In the genomic region with DNA sequence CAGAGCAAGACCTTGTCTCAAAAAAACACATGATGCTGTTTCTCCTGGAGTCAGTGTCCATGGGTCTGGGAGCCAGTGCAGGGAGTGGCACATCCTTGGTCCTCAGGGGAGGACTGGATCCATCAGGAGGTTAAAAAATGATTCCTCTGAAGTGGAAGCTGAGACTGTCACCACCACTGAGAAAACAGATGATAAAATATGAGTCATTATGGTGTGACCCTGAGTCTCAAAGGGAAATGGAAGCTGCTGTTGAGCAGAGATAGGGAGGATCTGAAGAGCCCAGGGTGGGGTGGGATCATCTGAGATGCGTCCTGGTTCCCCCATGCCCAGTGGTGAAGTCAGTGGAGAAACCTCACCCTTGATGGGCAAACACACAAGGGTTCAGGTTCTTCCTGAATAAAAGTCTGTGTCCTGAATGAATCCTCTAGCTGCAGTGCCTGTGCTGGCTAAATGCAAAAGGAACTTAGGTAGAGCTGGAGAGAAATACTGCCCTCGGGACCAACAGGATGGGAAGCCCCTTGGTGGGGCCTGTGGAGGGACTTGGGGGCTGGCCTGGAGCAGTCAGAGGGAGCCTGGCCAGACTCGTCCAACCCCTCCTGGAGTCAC, we compare ENCODE assay signal across 1 cellular context.
TF ChIP-seq lines count a peak whose summit lies in the region.

No MANE protein-coding gene starts in this region.

TF ChIP-seq in K562, 482 proteins besides CTCF, POLR2A, EP300 and RAD21 (continued from another document and continues in another):
- no peak for TF ChIP-seq SAFB (IDR thresholded peaks at IDR 0.05; ENCODE audit: borderline replicate concordance, low read depth, low read length)
- no peak for TF ChIP-seq NONO (IDR thresholded peaks at IDR 0.05; ENCODE audit: low read depth in 2 of 2, low read length in 1 of 2)
- TF ChIP-seq, protein P1, sequence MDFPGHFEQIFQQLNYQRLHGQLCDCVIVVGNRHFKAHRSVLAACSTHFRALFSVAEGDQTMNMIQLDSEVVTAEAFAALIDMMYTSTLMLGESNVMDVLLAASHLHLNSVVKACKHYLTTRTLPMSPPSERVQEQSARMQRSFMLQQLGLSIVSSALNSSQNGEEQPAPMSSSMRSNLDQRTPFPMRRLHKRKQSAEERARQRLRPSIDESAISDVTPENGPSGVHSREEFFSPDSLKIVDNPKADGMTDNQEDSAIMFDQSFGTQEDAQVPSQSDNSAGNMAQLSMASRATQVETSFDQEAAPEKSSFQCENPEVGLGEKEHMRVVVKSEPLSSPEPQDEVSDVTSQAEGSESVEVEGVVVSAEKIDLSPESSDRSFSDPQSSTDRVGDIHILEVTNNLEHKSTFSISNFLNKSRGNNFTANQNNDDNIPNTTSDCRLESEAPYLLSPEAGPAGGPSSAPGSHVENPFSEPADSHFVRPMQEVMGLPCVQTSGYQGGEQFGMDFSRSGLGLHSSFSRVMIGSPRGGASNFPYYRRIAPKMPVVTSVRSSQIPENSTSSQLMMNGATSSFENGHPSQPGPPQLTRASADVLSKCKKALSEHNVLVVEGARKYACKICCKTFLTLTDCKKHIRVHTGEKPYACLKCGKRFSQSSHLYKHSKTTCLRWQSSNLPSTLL (IDR thresholded peaks at IDR 0.05): peak; percentile 77; the same call in 1 of the 2 replicates
- TF ChIP-seq, protein P2, sequence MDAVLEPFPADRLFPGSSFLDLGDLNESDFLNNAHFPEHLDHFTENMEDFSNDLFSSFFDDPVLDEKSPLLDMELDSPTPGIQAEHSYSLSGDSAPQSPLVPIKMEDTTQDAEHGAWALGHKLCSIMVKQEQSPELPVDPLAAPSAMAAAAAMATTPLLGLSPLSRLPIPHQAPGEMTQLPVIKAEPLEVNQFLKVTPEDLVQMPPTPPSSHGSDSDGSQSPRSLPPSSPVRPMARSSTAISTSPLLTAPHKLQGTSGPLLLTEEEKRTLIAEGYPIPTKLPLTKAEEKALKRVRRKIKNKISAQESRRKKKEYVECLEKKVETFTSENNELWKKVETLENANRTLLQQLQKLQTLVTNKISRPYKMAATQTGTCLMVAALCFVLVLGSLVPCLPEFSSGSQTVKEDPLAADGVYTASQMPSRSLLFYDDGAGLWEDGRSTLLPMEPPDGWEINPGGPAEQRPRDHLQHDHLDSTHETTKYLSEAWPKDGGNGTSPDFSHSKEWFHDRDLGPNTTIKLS (IDR thresholded peaks at IDR 0.05; ENCODE audit: borderline replicate concordance, low read depth): no peak
- TF ChIP-seq KAT2B (IDR thresholded peaks at IDR 0.05; ENCODE audit: low read depth, low read length): no peak
- no peak for TF ChIP-seq ZNF79 (CRISPR knock-in tag; IDR thresholded peaks at IDR 0.05; ENCODE audit: low read depth)
- TF ChIP-seq, protein P3, sequence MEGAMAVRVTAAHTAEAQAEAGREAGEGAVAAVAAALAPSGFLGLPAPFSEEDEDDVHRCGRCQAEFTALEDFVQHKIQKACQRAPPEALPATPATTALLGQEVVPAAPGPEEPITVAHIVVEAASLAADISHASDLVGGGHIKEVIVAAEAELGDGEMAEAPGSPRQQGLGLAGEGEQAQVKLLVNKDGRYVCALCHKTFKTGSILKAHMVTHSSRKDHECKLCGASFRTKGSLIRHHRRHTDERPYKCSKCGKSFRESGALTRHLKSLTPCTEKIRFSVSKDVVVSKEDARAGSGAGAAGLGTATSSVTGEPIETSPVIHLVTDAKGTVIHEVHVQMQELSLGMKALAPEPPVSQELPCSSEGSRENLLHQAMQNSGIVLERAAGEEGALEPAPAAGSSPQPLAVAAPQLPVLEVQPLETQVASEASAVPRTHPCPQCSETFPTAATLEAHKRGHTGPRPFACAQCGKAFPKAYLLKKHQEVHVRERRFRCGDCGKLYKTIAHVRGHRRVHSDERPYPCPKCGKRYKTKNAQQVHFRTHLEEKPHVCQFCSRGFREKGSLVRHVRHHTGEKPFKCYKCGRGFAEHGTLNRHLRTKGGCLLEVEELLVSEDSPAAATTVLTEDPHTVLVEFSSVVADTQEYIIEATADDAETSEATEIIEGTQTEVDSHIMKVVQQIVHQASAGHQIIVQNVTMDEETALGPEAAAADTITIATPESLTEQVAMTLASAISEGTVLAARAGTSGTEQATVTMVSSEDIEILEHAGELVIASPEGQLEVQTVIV (CRISPR knock-in tag; IDR thresholded peaks at IDR 0.05; ENCODE audit: borderline replicate concordance): no peak
- TF ChIP-seq, protein P4, sequence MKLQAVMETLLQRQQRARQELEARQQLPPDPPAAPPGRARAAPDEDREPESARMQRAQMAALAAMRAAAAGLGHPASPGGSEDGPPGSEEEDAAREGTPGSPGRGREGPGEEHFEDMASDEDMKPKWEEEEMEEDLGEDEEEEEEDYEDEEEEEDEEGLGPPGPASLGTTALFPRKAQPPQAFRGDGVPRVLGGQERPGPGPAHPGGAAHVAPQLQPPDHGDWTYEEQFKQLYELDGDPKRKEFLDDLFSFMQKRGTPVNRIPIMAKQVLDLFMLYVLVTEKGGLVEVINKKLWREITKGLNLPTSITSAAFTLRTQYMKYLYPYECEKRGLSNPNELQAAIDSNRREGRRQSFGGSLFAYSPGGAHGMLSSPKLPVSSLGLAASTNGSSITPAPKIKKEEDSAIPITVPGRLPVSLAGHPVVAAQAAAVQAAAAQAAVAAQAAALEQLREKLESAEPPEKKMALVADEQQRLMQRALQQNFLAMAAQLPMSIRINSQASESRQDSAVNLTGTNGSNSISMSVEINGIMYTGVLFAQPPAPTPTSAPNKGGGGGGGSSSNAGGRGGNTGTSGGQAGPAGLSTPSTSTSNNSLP (IDR thresholded peaks at IDR 0.05; ENCODE audit: borderline replicate concordance, low read depth, low read length): peak; percentile 74; the same call in 1 of the 2 replicates
- TF ChIP-seq, protein P5, sequence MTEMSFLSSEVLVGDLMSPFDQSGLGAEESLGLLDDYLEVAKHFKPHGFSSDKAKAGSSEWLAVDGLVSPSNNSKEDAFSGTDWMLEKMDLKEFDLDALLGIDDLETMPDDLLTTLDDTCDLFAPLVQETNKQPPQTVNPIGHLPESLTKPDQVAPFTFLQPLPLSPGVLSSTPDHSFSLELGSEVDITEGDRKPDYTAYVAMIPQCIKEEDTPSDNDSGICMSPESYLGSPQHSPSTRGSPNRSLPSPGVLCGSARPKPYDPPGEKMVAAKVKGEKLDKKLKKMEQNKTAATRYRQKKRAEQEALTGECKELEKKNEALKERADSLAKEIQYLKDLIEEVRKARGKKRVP (CRISPR knock-in tag; IDR thresholded peaks at IDR 0.05): no peak
- no peak for TF ChIP-seq SNRNP70 (optimal IDR thresholded peaks at IDR 0.05; ENCODE audit: low read depth, low read length)
- TF ChIP-seq RFX7 (CRISPR knock-in tag; IDR thresholded peaks at IDR 0.05): no peak
- TF ChIP-seq NFATC3 (IDR thresholded peaks at IDR 0.05): peak; percentile 67; the same call in 1 of the 2 replicates
- TF ChIP-seq RUNX1 (IDR thresholded peaks at IDR 0.05; ENCODE audit: low read depth): no peak
- TF ChIP-seq FOXJ3 (CRISPR knock-in tag; IDR thresholded peaks at IDR 0.05): no peak
- TF ChIP-seq, protein P6, sequence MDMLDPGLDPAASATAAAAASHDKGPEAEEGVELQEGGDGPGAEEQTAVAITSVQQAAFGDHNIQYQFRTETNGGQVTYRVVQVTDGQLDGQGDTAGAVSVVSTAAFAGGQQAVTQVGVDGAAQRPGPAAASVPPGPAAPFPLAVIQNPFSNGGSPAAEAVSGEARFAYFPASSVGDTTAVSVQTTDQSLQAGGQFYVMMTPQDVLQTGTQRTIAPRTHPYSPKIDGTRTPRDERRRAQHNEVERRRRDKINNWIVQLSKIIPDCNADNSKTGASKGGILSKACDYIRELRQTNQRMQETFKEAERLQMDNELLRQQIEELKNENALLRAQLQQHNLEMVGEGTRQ (CRISPR knock-in tag; IDR thresholded peaks at IDR 0.05): no peak
- no peak for TF ChIP-seq SMARCA5 (IDR thresholded peaks at IDR 0.05)
- TF ChIP-seq, protein P7, sequence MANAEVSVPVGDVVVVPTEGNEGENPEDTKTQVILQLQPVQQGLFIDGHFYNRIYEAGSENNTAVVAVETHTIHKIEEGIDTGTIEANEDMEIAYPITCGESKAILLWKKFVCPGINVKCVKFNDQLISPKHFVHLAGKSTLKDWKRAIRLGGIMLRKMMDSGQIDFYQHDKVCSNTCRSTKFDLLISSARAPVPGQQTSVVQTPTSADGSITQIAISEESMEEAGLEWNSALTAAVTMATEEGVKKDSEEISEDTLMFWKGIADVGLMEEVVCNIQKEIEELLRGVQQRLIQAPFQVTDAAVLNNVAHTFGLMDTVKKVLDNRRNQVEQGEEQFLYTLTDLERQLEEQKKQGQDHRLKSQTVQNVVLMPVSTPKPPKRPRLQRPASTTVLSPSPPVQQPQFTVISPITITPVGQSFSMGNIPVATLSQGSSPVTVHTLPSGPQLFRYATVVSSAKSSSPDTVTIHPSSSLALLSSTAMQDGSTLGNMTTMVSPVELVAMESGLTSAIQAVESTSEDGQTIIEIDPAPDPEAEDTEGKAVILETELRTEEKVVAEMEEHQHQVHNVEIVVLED (CRISPR knock-in tag; IDR thresholded peaks at IDR 0.05): no peak
- TF ChIP-seq ZNF57 (CRISPR knock-in tag; IDR thresholded peaks at IDR 0.05): no peak
- TF ChIP-seq, protein P8, sequence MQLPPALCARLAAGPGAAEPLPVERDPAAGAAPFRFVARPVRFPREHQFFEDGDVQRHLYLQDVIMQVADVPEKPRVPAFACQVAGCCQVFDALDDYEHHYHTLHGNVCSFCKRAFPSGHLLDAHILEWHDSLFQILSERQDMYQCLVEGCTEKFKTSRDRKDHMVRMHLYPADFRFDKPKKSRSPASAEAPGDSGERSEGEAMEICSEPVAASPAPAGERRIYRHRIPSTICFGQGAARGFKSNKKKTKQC (CRISPR knock-in tag; IDR thresholded peaks at IDR 0.05): no peak
- peak; percentile 80 for TF ChIP-seq MTA1 (IDR thresholded peaks at IDR 0.05; ENCODE audit: borderline replicate concordance)
- TF ChIP-seq KLF13 (tag; IDR thresholded peaks at IDR 0.05; ENCODE audit: borderline replicate concordance, low read depth): no peak
- peak; percentile 79; the same call in 1 of the 2 replicates for TF ChIP-seq ZNF589 (CRISPR knock-in tag; IDR thresholded peaks at IDR 0.05; ENCODE audit: low read depth)
- no peak for TF ChIP-seq ZNF444 (CRISPR knock-in tag; IDR thresholded peaks at IDR 0.05)
- TF ChIP-seq, protein P9, sequence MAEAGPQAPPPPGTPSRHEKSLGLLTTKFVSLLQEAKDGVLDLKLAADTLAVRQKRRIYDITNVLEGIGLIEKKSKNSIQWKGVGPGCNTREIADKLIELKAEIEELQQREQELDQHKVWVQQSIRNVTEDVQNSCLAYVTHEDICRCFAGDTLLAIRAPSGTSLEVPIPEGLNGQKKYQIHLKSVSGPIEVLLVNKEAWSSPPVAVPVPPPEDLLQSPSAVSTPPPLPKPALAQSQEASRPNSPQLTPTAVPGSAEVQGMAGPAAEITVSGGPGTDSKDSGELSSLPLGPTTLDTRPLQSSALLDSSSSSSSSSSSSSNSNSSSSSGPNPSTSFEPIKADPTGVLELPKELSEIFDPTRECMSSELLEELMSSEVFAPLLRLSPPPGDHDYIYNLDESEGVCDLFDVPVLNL (CRISPR knock-in tag; IDR thresholded peaks at IDR 0.05; ENCODE audit: low read depth): no peak
- TF ChIP-seq, protein P10, sequence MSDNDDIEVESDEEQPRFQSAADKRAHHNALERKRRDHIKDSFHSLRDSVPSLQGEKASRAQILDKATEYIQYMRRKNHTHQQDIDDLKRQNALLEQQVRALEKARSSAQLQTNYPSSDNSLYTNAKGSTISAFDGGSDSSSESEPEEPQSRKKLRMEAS (CRISPR knock-in tag; IDR thresholded peaks at IDR 0.05): 0 out of 2 replicates have a peak, but pooled peaks have one; percentile 51
- TF ChIP-seq SIRT6 (IDR thresholded peaks at IDR 0.05; ENCODE audit: low read depth, low read length): no peak
- TF ChIP-seq CBFA2T2 (conservative IDR thresholded peaks at IDR 0.05): peak; percentile 94
- peak; percentile 84 for TF ChIP-seq FOXM1 (IDR thresholded peaks at IDR 0.05; ENCODE audit: low read depth)
- TF ChIP-seq FOXM1 (CRISPR knock-in tag; IDR thresholded peaks at IDR 0.05; ENCODE audit: low read depth): no peak
- TF ChIP-seq, protein P11, sequence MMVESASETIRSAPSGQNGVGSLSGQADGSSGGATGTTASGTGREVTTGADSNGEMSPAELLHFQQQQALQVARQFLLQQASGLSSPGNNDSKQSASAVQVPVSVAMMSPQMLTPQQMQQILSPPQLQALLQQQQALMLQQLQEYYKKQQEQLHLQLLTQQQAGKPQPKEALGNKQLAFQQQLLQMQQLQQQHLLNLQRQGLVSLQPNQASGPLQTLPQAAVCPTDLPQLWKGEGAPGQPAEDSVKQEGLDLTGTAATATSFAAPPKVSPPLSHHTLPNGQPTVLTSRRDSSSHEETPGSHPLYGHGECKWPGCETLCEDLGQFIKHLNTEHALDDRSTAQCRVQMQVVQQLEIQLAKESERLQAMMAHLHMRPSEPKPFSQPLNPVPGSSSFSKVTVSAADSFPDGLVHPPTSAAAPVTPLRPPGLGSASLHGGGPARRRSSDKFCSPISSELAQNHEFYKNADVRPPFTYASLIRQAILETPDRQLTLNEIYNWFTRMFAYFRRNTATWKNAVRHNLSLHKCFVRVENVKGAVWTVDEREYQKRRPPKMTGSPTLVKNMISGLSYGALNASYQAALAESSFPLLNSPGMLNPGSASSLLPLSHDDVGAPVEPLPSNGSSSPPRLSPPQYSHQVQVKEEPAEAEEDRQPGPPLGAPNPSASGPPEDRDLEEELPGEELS (CRISPR knock-in tag; IDR thresholded peaks at IDR 0.05; ENCODE audit: borderline replicate concordance): no peak
- no peak for TF ChIP-seq ZNF436 (CRISPR knock-in tag; IDR thresholded peaks at IDR 0.05)
- no peak for TF ChIP-seq EWSR1 (IDR thresholded peaks at IDR 0.05; ENCODE audit: borderline replicate concordance, low read depth, partially characterized antibody)
- TF ChIP-seq XRCC3 (IDR thresholded peaks at IDR 0.05): no peak
- TF ChIP-seq, protein P12, sequence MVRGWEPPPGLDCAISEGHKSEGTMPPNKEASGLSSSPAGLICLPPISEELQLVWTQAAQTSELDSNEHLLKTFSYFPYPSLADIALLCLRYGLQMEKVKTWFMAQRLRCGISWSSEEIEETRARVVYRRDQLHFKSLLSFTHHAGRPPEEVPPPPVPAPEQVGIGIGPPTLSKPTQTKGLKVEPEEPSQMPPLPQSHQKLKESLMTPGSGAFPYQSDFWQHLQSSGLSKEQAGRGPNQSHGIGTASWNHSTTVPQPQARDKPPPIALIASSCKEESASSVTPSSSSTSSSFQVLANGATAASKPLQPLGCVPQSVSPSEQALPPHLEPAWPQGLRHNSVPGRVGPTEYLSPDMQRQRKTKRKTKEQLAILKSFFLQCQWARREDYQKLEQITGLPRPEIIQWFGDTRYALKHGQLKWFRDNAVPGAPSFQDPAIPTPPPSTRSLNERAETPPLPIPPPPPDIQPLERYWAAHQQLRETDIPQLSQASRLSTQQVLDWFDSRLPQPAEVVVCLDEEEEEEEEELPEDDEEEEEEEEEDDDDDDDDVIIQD (CRISPR knock-in tag; IDR thresholded peaks at IDR 0.05): no peak
- TF ChIP-seq, protein P13, sequence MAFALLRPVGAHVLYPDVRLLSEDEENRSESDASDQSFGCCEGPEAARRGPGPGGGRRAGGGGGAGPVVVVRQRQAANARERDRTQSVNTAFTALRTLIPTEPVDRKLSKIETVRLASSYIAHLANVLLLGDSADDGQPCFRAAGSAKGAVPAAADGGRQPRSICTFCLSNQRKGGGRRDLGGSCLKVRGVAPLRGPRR (CRISPR knock-in tag; IDR thresholded peaks at IDR 0.05): no peak
- TF ChIP-seq, protein P14, sequence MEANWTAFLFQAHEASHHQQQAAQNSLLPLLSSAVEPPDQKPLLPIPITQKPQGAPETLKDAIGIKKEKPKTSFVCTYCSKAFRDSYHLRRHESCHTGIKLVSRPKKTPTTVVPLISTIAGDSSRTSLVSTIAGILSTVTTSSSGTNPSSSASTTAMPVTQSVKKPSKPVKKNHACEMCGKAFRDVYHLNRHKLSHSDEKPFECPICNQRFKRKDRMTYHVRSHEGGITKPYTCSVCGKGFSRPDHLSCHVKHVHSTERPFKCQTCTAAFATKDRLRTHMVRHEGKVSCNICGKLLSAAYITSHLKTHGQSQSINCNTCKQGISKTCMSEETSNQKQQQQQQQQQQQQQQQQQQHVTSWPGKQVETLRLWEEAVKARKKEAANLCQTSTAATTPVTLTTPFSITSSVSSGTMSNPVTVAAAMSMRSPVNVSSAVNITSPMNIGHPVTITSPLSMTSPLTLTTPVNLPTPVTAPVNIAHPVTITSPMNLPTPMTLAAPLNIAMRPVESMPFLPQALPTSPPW (CRISPR knock-in tag; IDR thresholded peaks at IDR 0.05): peak; percentile 77
